Comparison of ENCODE assay signal across 8 cellular contexts in genomic region chr9:125238915-125239446, GRCh38. TPM values are rescaled to one million over a fixed set of nuclear protein-coding genes. Genes with fewer than 3 reads are reported as not detected.
DNase-seq lines count a peak whose midpoint lies in the region; ATAC-seq and TF ChIP-seq lines count a peak whose summit lies in the region.

No MANE protein-coding gene starts in this region.

- H3K36me3 ChIP-seq in BE2C: peaks cover 63% of the 10 kb centered on the region
- peaks cover 57% of the 10 kb centered on the region for H3K36me3 ChIP-seq in Loucy (ENCODE audit: insufficient read depth, low read length)
- H3K36me3 ChIP-seq in naive thymus-derived CD4-positive, alpha-beta T cell (ENCODE audit: control insufficient read depth in 2 of 3, insufficient read depth in 3 of 3, low read length in 3 of 3): peaks cover 24 to 58% (median 29%) of the 10 kb centered on the region in 3 experiments

- H4K20me1 ChIP-seq in Loucy (ENCODE audit: insufficient read depth, low read length, poor library complexity, severe bottlenecking): peaks cover 63% of the 10 kb centered on the region

- H3K4me1 ChIP-seq in BE2C: peaks cover 4% of the 10 kb centered on the region; the same call in 1 of the 2 replicates
- peaks cover 53% of the 10 kb centered on the region for H3K4me1 ChIP-seq in Loucy (ENCODE audit: insufficient read depth, low read length, poor library complexity, severe bottlenecking)
- peaks cover 48 to 50% of the 10 kb centered on the region in 2 donors for H3K4me1 ChIP-seq in naive thymus-derived CD4-positive, alpha-beta T cell (ENCODE audit: control insufficient read depth in 2 of 2, insufficient read depth in 2 of 2, low read length in 2 of 2)

- H3K79me2 ChIP-seq in Loucy (ENCODE audit: insufficient read depth, low read length): peaks cover 73% of the 10 kb centered on the region

- intact Hi-C loops in naive thymus-derived CD4-positive, alpha-beta T cell (cut with micrococcal nuclease): no loop called here

- peak overlapping the region; percentile 88 for H3K4me2 ChIP-seq in Loucy (ENCODE audit: low read depth, low read length, poor library complexity, severe bottlenecking)

- peak overlapping the region; percentile 97 for H3K27ac ChIP-seq in naive thymus-derived CD4-positive, alpha-beta T cell (ENCODE audit: low read depth, low read length)

- no peaks in the 10 kb centered on the region for H3K9me2 ChIP-seq in Loucy (replicated peaks; ENCODE audit: low read depth, low read length)

- H3K9ac ChIP-seq in Loucy (ENCODE audit: low read depth, low read length, poor library complexity, severe bottlenecking): peak overlapping the region; percentile 99

- H3K27me3 ChIP-seq in BE2C: no peaks in the 10 kb centered on the region
- no peaks in the 10 kb centered on the region for H3K27me3 ChIP-seq in Loucy (ENCODE audit: insufficient read depth, low read length, poor library complexity, severe bottlenecking)
- no peaks in the 10 kb centered on the region for H3K27me3 ChIP-seq in naive thymus-derived CD4-positive, alpha-beta T cell (ENCODE audit: control insufficient read depth in 2 of 2, insufficient read depth in 2 of 2, low read length in 2 of 2)

- no peak overlapping the region for H2AFZ ChIP-seq in Loucy (ENCODE audit: low read length)

- H3K36me3 Mint-ChIP-seq in chondrocyte (ENCODE audit: low read depth): peaks cover 51% of the 10 kb centered on the region
- H3K36me3 Mint-ChIP-seq in naive thymus-derived CD4-positive, alpha-beta T cell: peaks cover 9 to 58% (median 32%) of the 10 kb centered on the region in 5 donors

- H3F3A ChIP-seq in Loucy (ENCODE audit: low read depth): peaks cover 10% of the 10 kb centered on the region; the same call in 1 of the 2 replicates

- CTCF ChIA-PET in naive thymus-derived CD4-positive, alpha-beta T cell (lab: Charles Lee): no interaction called here

- H3K9me3 Mint-ChIP-seq in chondrocyte (ENCODE audit: low read depth): no peaks in the 10 kb centered on the region
- H3K9me3 Mint-ChIP-seq in naive thymus-derived CD4-positive, alpha-beta T cell: peaks cover 0 to 7% (median 0%) of the 10 kb centered on the region in 11 donors

- ATAC-seq in naive thymus-derived CD4-positive, alpha-beta T cell: no peak
- no peak for ATAC-seq in GM18870 (IDR thresholded peaks at IDR 0.05; ENCODE audit: unreplicated experiment)
- ATAC-seq in GM21360 (IDR thresholded peaks at IDR 0.05; ENCODE audit: unreplicated experiment): no peak

- no peaks in the 10 kb centered on the region for H3K9me3 ChIP-seq in BE2C
- no peaks in the 10 kb centered on the region for H3K9me3 ChIP-seq in Loucy (ENCODE audit: insufficient read depth, low read depth, low read length)
- no peaks in the 10 kb centered on the region for H3K9me3 ChIP-seq in naive thymus-derived CD4-positive, alpha-beta T cell (ENCODE audit: control insufficient read depth in 2 of 3, low read length in 3 of 3)

- no peak for DNase-seq in BE2C
- DNase-seq in chondrocyte (ENCODE audit: low spot score): no peak
- DNase-seq in naive thymus-derived CD4-positive, alpha-beta T cell: no peak
- DNase-seq in activated gamma-delta T cell (lab: John Stamatoyannopoulos, UW): no peak
- DNase-seq in middle frontal gyrus (ENCODE audit: extremely low spot score, low spot score): no peak

- TF ChIP-seq CTCF in BE2C (IDR thresholded peaks at IDR 0.05; ENCODE audit: low read depth, low read length) (no peak), Loucy (conservative IDR thresholded peaks at IDR 0.05; ENCODE audit: low read length) (no peak), chondrocyte (IDR thresholded peaks at IDR 0.05) (no peak)

- peaks cover 78% of the 10 kb centered on the region for H3K4me1 Mint-ChIP-seq in chondrocyte (ENCODE audit: low read depth)
- peaks cover 34 to 62% (median 59%) of the 10 kb centered on the region in 7 donors for H3K4me1 Mint-ChIP-seq in naive thymus-derived CD4-positive, alpha-beta T cell

- H3K27ac Mint-ChIP-seq in chondrocyte (ENCODE audit: unreplicated experiment): peak overlapping the region; percentile 98
- peak overlapping the region; percentile 15 to 100 (median 68) for H3K27ac Mint-ChIP-seq in naive thymus-derived CD4-positive, alpha-beta T cell

- peak overlapping the region; percentile 85 for H3K4me3 Mint-ChIP-seq in chondrocyte (ENCODE audit: unreplicated experiment)
- peak overlapping the region; percentile 94 to 99 (median 98) for H3K4me3 Mint-ChIP-seq in naive thymus-derived CD4-positive, alpha-beta T cell

- POLR2A ChIA-PET in naive thymus-derived CD4-positive, alpha-beta T cell (lab: Charles Lee): interaction anchor here (0.7 to 5.5 kb wide), 4 partner anchors 13 to 46 kb away, joined by 4 to 37 read pairs (median 6); partner anchors contain the start of gene RABEPK

- H3K4me3 ChIP-seq in BE2C (ENCODE audit: low read depth, low read length) (peak overlapping the region; percentile 80), Loucy (ENCODE audit: low read length, poor library complexity, severe bottlenecking) (peak overlapping the region; percentile 98)
- H3K4me3 ChIP-seq in naive thymus-derived CD4-positive, alpha-beta T cell (ENCODE audit: low read length): peak overlapping the region; percentile 1

- H3K27me3 Mint-ChIP-seq in chondrocyte (ENCODE audit: low read depth): no peaks in the 10 kb centered on the region
- peaks cover 0 to 5% (median 0%) of the 10 kb centered on the region in 5 donors for H3K27me3 Mint-ChIP-seq in naive thymus-derived CD4-positive, alpha-beta T cell

RNA-seq across cellular contexts. Expression of gene HSPA5, which starts 2.2 kb away (rescaled TPM):
- 364 TPM for polyA plus RNA-seq in BE2C (2012; ENCODE audit: insufficient read depth, insufficient read length, low read depth)
- total RNA-seq in chondrocyte: 176 to 369 TPM (median 362 TPM) in 3 replicates
- total RNA-seq in naive thymus-derived CD4-positive, alpha-beta T cell: 100 to 1,000 TPM; 127 to 248 (median 155) TPM
- 100 to 1,000 TPM; 136 to 207 TPM for polyA plus RNA-seq in naive thymus-derived CD4-positive, alpha-beta T cell

RNA-seq across cellular contexts. Expression of gene GAPVD1, which starts 22.6 kb away (rescaled TPM):
- 30.3 TPM for polyA plus RNA-seq in BE2C (2012; ENCODE audit: insufficient read depth, insufficient read length, low read depth)
- 46.2 to 57.0 TPM (median 47.9 TPM) in 3 replicates for total RNA-seq in chondrocyte
- total RNA-seq in naive thymus-derived CD4-positive, alpha-beta T cell: 10 to 100 TPM; 57.3 to 68.9 (median 65.0) TPM
- 10 to 100 TPM; 39.6 to 61.1 TPM for polyA plus RNA-seq in naive thymus-derived CD4-positive, alpha-beta T cell

RNA-seq across cellular contexts. Expression of gene RABEPK, which starts 38.6 kb away (rescaled TPM):
- polyA plus RNA-seq in BE2C (2012; ENCODE audit: insufficient read depth, insufficient read length, low read depth): 39.2 TPM
- total RNA-seq in chondrocyte: 25.3 to 31.8 TPM (median 27.0 TPM) in 3 replicates
- 10 to 100 TPM; 10.7 to 19.5 (median 15.1) TPM for total RNA-seq in naive thymus-derived CD4-positive, alpha-beta T cell
- polyA plus RNA-seq in naive thymus-derived CD4-positive, alpha-beta T cell: 10 to 100 TPM; 31.1 to 52.5 TPM

RNA-seq across cellular contexts. Expression of gene PPP6C, which starts 49.4 kb away (rescaled TPM):
- 30.2 TPM for polyA plus RNA-seq in BE2C (2012; ENCODE audit: insufficient read depth, insufficient read length, low read depth)
- 31.8 to 39.8 TPM (median 35.3 TPM) in 3 replicates for total RNA-seq in chondrocyte
- 10 to 100 TPM; 32.9 to 54.2 (median 49.5) TPM for total RNA-seq in naive thymus-derived CD4-positive, alpha-beta T cell
- 10 to 100 TPM; 54.3 to 56.5 TPM for polyA plus RNA-seq in naive thymus-derived CD4-positive, alpha-beta T cell

Comparison
In these comparisons a context has a peak if more than half of its experiments do, and no peak if none do; other contexts are left out.
1. H3K4me3 ChIP-seq: peak in every context shown above with its lines; median percentile 98 in Loucy; 80 in BE2C; 1 in naive thymus-derived CD4-positive, alpha-beta T cell.